In the genomic region with DNA sequence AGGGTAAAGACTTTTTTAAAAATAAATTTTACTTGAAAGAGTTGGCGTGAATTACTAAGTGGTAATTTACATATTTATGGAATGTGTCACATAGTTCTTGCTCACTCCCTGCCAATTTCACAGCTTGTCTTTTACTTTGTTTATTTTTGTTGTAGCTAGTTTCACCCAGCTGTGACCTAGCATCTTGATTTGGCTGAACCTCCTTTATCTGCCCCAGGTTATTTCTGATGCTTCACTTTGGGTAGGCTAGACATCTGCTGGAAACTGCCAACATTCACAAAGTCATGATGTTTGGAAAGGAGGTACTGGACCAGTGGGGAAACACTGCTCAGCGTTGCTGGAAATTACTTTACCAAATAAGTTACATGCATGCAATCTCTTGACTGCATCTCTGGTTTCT, we compare ENCODE assay signal across 14 cellular contexts.
"Had no signal": no experiment of that assay in that cellular context is flagged by ENCODE, and none has a peak within 500 bp of the region (broad histone marks: within the 10 kb centered on the region; RNA-seq: fewer than 3 reads in every experiment).

No MANE protein-coding gene starts in this region.

- H3K4me3 ChIP-seq: adrenal gland, esophagus muscularis mucosa, heart left ventricle, left lung, skin epidermis, thyroid gland, uterus had no signal

- H3K9me3 ChIP-seq: adrenal gland, esophagus muscularis mucosa, thyroid gland, uterus had no signal

- DNase-seq: activated B cell treated with CpG ODN at 0.5 μM for 24 hours; activated naive CD4-positive, alpha-beta T cell treated with anti-CD3 and anti-CD28 coated beads, Interleukin-2, amount 50 U/mL, for 16 hours; adrenal gland; heart left ventricle; islet precursor cell; retina; T-helper 2 cell; thyroid gland; uterus had no signal

- H3K36me3 ChIP-seq: adrenal gland, esophagus muscularis mucosa, heart left ventricle, left lung, thyroid gland, uterus had no signal

- H3K4me1 Mint-ChIP-seq: activated B cell treated with CpG ODN at 0.5 μM for 24 hours had no signal

- H3K4me1 ChIP-seq: adrenal gland, heart left ventricle, left lung, thyroid gland, uterus had no signal

- FAIRE-seq: TTC549 had no signal

- H3K4me3 Mint-ChIP-seq: activated B cell treated with CpG ODN at 0.5 μM for 24 hours, neural crest cell had no signal

- H3K27ac Mint-ChIP-seq: activated B cell treated with CpG ODN at 0.5 μM for 24 hours had no signal

- H3K27me3 Mint-ChIP-seq: activated B cell treated with CpG ODN at 0.5 μM for 24 hours had no signal

- H3K27ac ChIP-seq: adrenal gland, esophagus muscularis mucosa, heart left ventricle, left lung, skin epidermis, thyroid gland, uterus had no signal

- ATAC-seq: heart left ventricle, left lung had no signal

- H3K27me3 ChIP-seq: adrenal gland, esophagus muscularis mucosa, heart left ventricle, left lung, thyroid gland, uterus had no signal
